ENCODE assay signal across 26 cellular contexts in the genomic region with DNA sequence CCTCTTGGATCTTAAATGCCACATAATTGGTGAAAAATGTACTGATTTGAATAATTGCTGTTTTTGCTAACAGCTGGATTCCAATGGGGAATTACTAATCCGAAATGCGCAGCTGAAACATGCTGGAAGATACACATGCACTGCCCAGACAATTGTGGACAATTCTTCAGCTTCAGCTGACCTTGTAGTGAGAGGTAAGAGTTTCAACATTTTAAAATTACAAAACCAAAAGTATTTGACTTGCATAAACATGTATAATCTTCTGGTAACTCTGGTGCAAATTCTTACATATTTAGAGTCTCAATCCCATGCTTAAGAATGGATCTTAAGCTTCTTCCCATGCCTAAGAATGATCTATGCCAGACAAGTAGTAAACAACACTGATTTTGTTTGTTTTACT.
A peak's percentile ranks its signal among the peaks of the same experiment; 100 is the strongest.
DNase-seq lines count a peak whose midpoint lies in the region; ATAC-seq and TF ChIP-seq lines count a peak whose summit lies in the region.
"Had no signal": no experiment of that assay in that cellular context is flagged by ENCODE, and none has a peak within 500 bp of the region (broad histone marks: within the 10 kb centered on the region; RNA-seq: fewer than 3 reads in every experiment).

No MANE protein-coding gene starts in this region.

- CTCF ChIA-PET in AG04450 (lab: Charles Lee), result interaction anchor here (1.5 to 2.2 kb wide), 2 partner anchors 13 to 1065 kb away, joined by 9 to 10 read pairs; no protein-coding TSS in a partner anchor

- TF ChIP-seq CTCF in AG04450 (IDR thresholded peaks at IDR 0.05; ENCODE audit: low read depth, low read length), result no peak
- TF ChIP-seq CTCF in astrocyte of the spinal cord (IDR thresholded peaks at IDR 0.05; ENCODE audit: low read depth, low read length), result no peak
- no peak for TF ChIP-seq CTCF in fibroblast of villous mesenchyme (IDR thresholded peaks at IDR 0.05; ENCODE audit: insufficient read depth, low read depth, low read length)

- POLR2A ChIA-PET in AG04450 (lab: Yijun Ruan, JAX), result no interaction called here

- in situ Hi-C loops in astrocyte of the spinal cord (cut with HindIII; ENCODE audit: low sequenced_read_pairs), result no loop called here

- ATAC-seq in HG03025 (IDR thresholded peaks at IDR 0.05; ENCODE audit: low FRiP score, unreplicated experiment), result no peak
- ATAC-seq in HG03571 (IDR thresholded peaks at IDR 0.05; ENCODE audit: unreplicated experiment), result no peak
- ATAC-seq: left lobe of liver, upper lobe of right lung had no signal

- DNase-seq in AG04450 (ENCODE audit: low read depth, low spot score), result peak; percentile 6
- peak; percentile 48 for DNase-seq in HCEC 1CT
- peak; percentile 40 for DNase-seq in astrocyte of the spinal cord (ENCODE audit: low read depth, low spot score)
- peak; percentile 74 for DNase-seq in fibroblast of villous mesenchyme (ENCODE audit: low read depth)
- no peak for DNase-seq in SIG-M5 (lab: John Stamatoyannopoulos, UW)
- no peak for DNase-seq in stimulated activated CD4-positive, alpha-beta T cell treated with anti-CD3 and anti-CD28 coated beads, Interleukin-12 subunit alpha, Interleukin-12 subunit beta, amount 100 ng/mL, for 4 hours
- DNase-seq: 8988T; activated CD4-positive, alpha-beta memory T cell treated with anti-CD3 and anti-CD28 coated beads, Interleukin-2, amount 10 ng/mL, durations not matched to agents 7 days and 5 days; activated CD8-positive, alpha-beta memory T cell treated with anti-CD3 and anti-CD28 coated beads, Interleukin-2, amount 50 U/mL, for 4 hours; activated naive CD4-positive, alpha-beta T cell; adrenal gland; caudate nucleus; CD8-positive, alpha-beta memory T cell; MV-4-11; NCI-H146; NCI-H345; NCI-H69; Right ventricle myocardium superior; stimulated activated naive CD4-positive, alpha-beta T cell; upper lobe of right lung had no signal

- H3K9me3 ChIP-seq in AG04450 (ENCODE audit: control insufficient read depth, insufficient read depth, low read length), result no peaks in the 10 kb centered on the region
- H3K9me3 ChIP-seq: adrenal gland, esophagus muscularis mucosa, HAP-1, suprapubic skin, upper lobe of right lung had no signal

- no peaks in the 10 kb centered on the region for H3K27me3 ChIP-seq in AG04450 (ENCODE audit: control insufficient read depth, insufficient read depth, low read length)
- H3K27me3 ChIP-seq: adrenal gland, esophagus muscularis mucosa, suprapubic skin, upper lobe of right lung had no signal

- H3K4me3 ChIP-seq in AG04450 (ENCODE audit: low read depth, low read length) (no peak overlapping the region), astrocyte of the spinal cord (ENCODE audit: low read depth, low read length) (no peak overlapping the region), fibroblast of villous mesenchyme (ENCODE audit: low read depth, low read length) (no peak overlapping the region)
- H3K4me3 ChIP-seq: adrenal gland, esophagus muscularis mucosa, HAP-1, suprapubic skin, upper lobe of right lung had no signal

- no peak overlapping the region for H3K27ac ChIP-seq in AG04450 (ENCODE audit: low read depth, low read length)
- H3K27ac ChIP-seq: adrenal gland, esophagus muscularis mucosa, suprapubic skin, upper lobe of right lung had no signal

Comparison
In these comparisons a context has a peak if more than half of its experiments do, and no peak if none do; other contexts are left out.
1. DNase-seq: peak in AG04450 (single experiment), HCEC 1CT (single experiment), astrocyte of the spinal cord (single experiment) and fibroblast of villous mesenchyme (single experiment); none in SIG-M5 (single experiment) and stimulated activated CD4-positive, alpha-beta T cell treated with anti-CD3 and anti-CD28 coated beads, Interleukin-12 subunit alpha, Interleukin-12 subunit beta, amount 100 ng/mL, for 4 hours (single experiment).